ENCODE assay signal across 22 cellular contexts in genomic region chr6:105263685-105264298, GRCh38.
DNase-seq lines count a peak whose midpoint lies in the region; ATAC-seq and TF ChIP-seq lines count a peak whose summit lies in the region.
"Had no signal": no experiment of that assay in that cellular context is flagged by ENCODE, and none has a peak within 500 bp of the region (broad histone marks: within the 10 kb centered on the region; RNA-seq: fewer than 3 reads in every experiment).

No MANE protein-coding gene starts in this region.

- no peak overlapping the region for H3K4ac ChIP-seq in trophoblast cell (ENCODE audit: low read depth, low read length)

- H2BK120ac ChIP-seq in trophoblast cell (ENCODE audit: insufficient read depth, low read length, poor library complexity): no peak overlapping the region

- no peak overlapping the region for H3K27ac Mint-ChIP-seq in nephron progenitor cell

- H3K36me3 Mint-ChIP-seq in nephron progenitor cell (ENCODE audit: low read depth): no peaks in the 10 kb centered on the region

- H3K18ac ChIP-seq in trophoblast cell (ENCODE audit: low read length): no peak overlapping the region

- no peak for TF ChIP-seq CTCF in nephron progenitor cell (IDR thresholded peaks at IDR 0.05)

- no peaks in the 10 kb centered on the region for H3K79me1 ChIP-seq in trophoblast cell (ENCODE audit: low read length)

- no peak overlapping the region for H2AK5ac ChIP-seq in trophoblast cell (ENCODE audit: low read length)

- H3K36me3 ChIP-seq in trophoblast cell (ENCODE audit: control insufficient read depth in 1 of 2, insufficient read depth in 2 of 2, low read length in 2 of 2): no peaks in the 10 kb centered on the region
- H3K36me3 ChIP-seq: BLaER1, left lung, tibial artery, WERI-Rb-1 had no signal

- peaks cover 6% of the 10 kb centered on the region for H3K9me3 Mint-ChIP-seq in nephron progenitor cell

- H3K9me3 ChIP-seq in trophoblast cell (ENCODE audit: insufficient read depth, low read depth, low read length): no peaks in the 10 kb centered on the region
- H3K9me3 ChIP-seq: BLaER1, body of pancreas, left lung, tibial artery had no signal

- H3K4me2 ChIP-seq in trophoblast cell (ENCODE audit: low read length): no peak overlapping the region
- H3K4me2 ChIP-seq: BLaER1 had no signal

- no peak overlapping the region for H4K8ac ChIP-seq in trophoblast cell (ENCODE audit: low read depth, low read length)

- H3K27me3 Mint-ChIP-seq in nephron progenitor cell (ENCODE audit: low read depth, poor library complexity): peaks cover 3% of the 10 kb centered on the region

- peaks cover 13% of the 10 kb centered on the region for H3K4me1 Mint-ChIP-seq in nephron progenitor cell

- no peak overlapping the region for H3K4me3 Mint-ChIP-seq in nephron progenitor cell

- DNase-seq in DMS 273 (lab: John Stamatoyannopoulos, UW; ENCODE audit: unreplicated experiment): peak; percentile 53
- DNase-seq in DMS 273 treated with DMSO at 0.1 percent for 48 hours (lab: John Stamatoyannopoulos, UW): no peak
- peak; percentile 14 for DNase-seq in LHCN-M2 (ENCODE audit: low read depth)
- DNase-seq in trophoblast cell: no peak
- no peak for DNase-seq in nephron progenitor cell
- no peak for DNase-seq in NCI-H1417 (lab: John Stamatoyannopoulos, UW)
- DNase-seq: DMS153; foreskin keratinocyte; GM23248; left lung; NCI-H1048; NCI-H2171; stimulated activated CD4-positive, alpha-beta T cell treated with anti-CD3 and anti-CD28 coated beads, Interleukin-4, amount 100 ng/mL, for 24 hours; stimulated activated CD8-positive, alpha-beta memory T cell treated with anti-CD3 and anti-CD28 coated beads, Interleukin-4, amount 100 ng/mL, for 48 hours; tibial artery; WERI-Rb-1 had no signal

- H3K4me3 ChIP-seq in trophoblast cell (ENCODE audit: low read depth, low read length): no peak overlapping the region
- H3K4me3 ChIP-seq: BLaER1, body of pancreas, coronary artery, GM23248, left lung, tibial artery had no signal

- no peak overlapping the region for H3K23ac ChIP-seq in trophoblast cell (ENCODE audit: low read length)

- ATAC-seq in GM19351 (IDR thresholded peaks at IDR 0.05; ENCODE audit: unreplicated experiment): peak; percentile 83
- no peak for ATAC-seq in HG03571 (IDR thresholded peaks at IDR 0.05; ENCODE audit: unreplicated experiment)
- ATAC-seq: body of pancreas, foreskin keratinocyte, left lung had no signal

- no peak overlapping the region for H4K12ac ChIP-seq in trophoblast cell (ENCODE audit: low read depth, low read length)

- no peaks in the 10 kb centered on the region for H3K27me3 ChIP-seq in trophoblast cell (ENCODE audit: insufficient read depth, low read length)
- H3K27me3 ChIP-seq: BLaER1, body of pancreas, left lung, tibial artery had no signal

- no peak overlapping the region for H2BK12ac ChIP-seq in trophoblast cell (ENCODE audit: low read length)

- no peaks in the 10 kb centered on the region for H3K79me2 ChIP-seq in trophoblast cell (ENCODE audit: control insufficient read depth, insufficient read depth, low read length, poor library complexity)

- H3K27ac ChIP-seq in trophoblast cell (ENCODE audit: low read depth, low read length): no peak overlapping the region
- H3K27ac ChIP-seq: 22Rv1, BLaER1, body of pancreas, coronary artery, foreskin keratinocyte, GM23248, left lung, tibial artery, WERI-Rb-1 had no signal

- H3K14ac ChIP-seq in trophoblast cell (ENCODE audit: low read length): no peak overlapping the region

- no peaks in the 10 kb centered on the region for H3K4me1 ChIP-seq in trophoblast cell (ENCODE audit: control insufficient read depth in 1 of 2, insufficient read depth in 2 of 2, low read length in 2 of 2)
- H3K4me1 ChIP-seq: BLaER1, body of pancreas, foreskin keratinocyte, left lung, tibial artery had no signal

- no peak overlapping the region for H2AFZ ChIP-seq in trophoblast cell (ENCODE audit: insufficient read depth, low read length, poor library complexity)
- H2AFZ ChIP-seq: GM23248 had no signal

- WGBS in trophoblast cell (ENCODE audit: extremely low coverage, insufficient coverage, insufficient read length): no CpG with 5 or more reads among the region's 4 CpGs

- no peak overlapping the region for H4K91ac ChIP-seq in trophoblast cell (ENCODE audit: low read depth, low read length)

- H3K9ac ChIP-seq in trophoblast cell (ENCODE audit: low read length): peak overlapping the region; percentile 53
- H3K9ac ChIP-seq: BLaER1, GM23248 had no signal

- H2BK5ac ChIP-seq in trophoblast cell (ENCODE audit: low read depth, low read length, poor library complexity): no peak overlapping the region

Comparison
In these comparisons a context has a peak if more than half of its experiments do, and no peak if none do; other contexts are left out.
1. DNase-seq: peak in DMS 273 (single experiment) and LHCN-M2 (single experiment); none in DMS 273 treated with DMSO at 0.1 percent for 48 hours (single experiment), trophoblast cell (0 of 2), nephron progenitor cell (single experiment) and NCI-H1417 (0 of 3).